8 cellular contexts compared by ENCODE assay signal in the genomic region with DNA sequence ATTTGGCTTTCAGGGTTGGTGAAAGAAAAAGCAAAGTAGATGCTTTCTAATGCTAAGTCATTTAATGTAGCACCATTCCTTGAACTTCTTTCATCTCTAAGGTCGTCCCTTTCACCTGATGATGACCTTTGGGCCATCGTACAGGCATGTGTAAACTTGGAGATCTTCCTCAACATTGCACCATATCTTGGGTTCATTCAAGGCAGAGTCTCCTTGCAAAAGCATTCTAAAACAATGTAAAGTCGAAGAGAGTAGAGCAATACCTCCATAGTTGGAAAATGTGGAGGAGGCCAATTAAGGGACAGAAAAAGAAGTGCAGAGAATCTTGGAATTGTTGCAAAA. TPM values are rescaled to one million over a fixed set of nuclear protein-coding genes. Genes with fewer than 3 reads are reported as not detected.
DNase-seq lines count a peak whose midpoint lies in the region; ATAC-seq and TF ChIP-seq lines count a peak whose summit lies in the region.

No MANE protein-coding gene starts in this region.

- peaks cover 9% of the 10 kb centered on the region for H3K36me3 Mint-ChIP-seq in CD4-positive, alpha-beta T cell (ENCODE audit: low read depth)
- H3K36me3 Mint-ChIP-seq in endodermal cell (ENCODE audit: low read depth) (peaks cover 7% of the 10 kb centered on the region), neural crest cell (ENCODE audit: low read depth) (peaks cover 11% of the 10 kb centered on the region)

- H3K27ac ChIP-seq in CD4-positive, alpha-beta T cell (ENCODE audit: low read depth, low read length) = peak overlapping the region; percentile 68
- no peak overlapping the region for H3K27ac ChIP-seq in endodermal cell (ENCODE audit: low read depth, low read length)

- DNase-seq in CD4-positive, alpha-beta T cell = no peak
- DNase-seq in NT2/D1 (ENCODE audit: low read depth, low spot score) = no peak
- DNase-seq in endodermal cell = no peak
- no peak for DNase-seq in neural crest cell (ENCODE audit: low read depth, low spot score)
- no peak for DNase-seq in occipital lobe (lab: John Stamatoyannopoulos, UW)
- DNase-seq in stimulated activated CD4-positive, alpha-beta T cell treated with anti-CD3 and anti-CD28 coated beads, Interleukin-15, amount 100 ng/mL, for 24 hours = no peak

- peak overlapping the region; percentile 95 for H3K27ac Mint-ChIP-seq in CD4-positive, alpha-beta T cell
- H3K27ac Mint-ChIP-seq in endodermal cell = peak overlapping the region; percentile 97
- H3K27ac Mint-ChIP-seq in neural crest cell (ENCODE audit: unreplicated experiment) = no peak overlapping the region

- H3K27me3 Mint-ChIP-seq in CD4-positive, alpha-beta T cell = no peaks in the 10 kb centered on the region
- peaks cover 3% of the 10 kb centered on the region for H3K27me3 Mint-ChIP-seq in endodermal cell (ENCODE audit: insufficient read depth)
- no peaks in the 10 kb centered on the region for H3K27me3 Mint-ChIP-seq in neural crest cell (ENCODE audit: low read depth)

- no peak for TF ChIP-seq CTCF in CD4-positive, alpha-beta T cell (IDR thresholded peaks at IDR 0.05)
- TF ChIP-seq CTCF in endodermal cell (conservative IDR thresholded peaks at IDR 0.05) (no peak), neural crest cell (conservative IDR thresholded peaks at IDR 0.05) (no peak)

- intact Hi-C loops in CD4-positive, alpha-beta T cell (cut with DNase I, micrococcal nuclease) = loop anchor here (2.0 to 10.0 kb wide), 5 partner anchors 98 to 990 kb away; a partner anchor contains a TSS

- CTCF ChIA-PET in CD4-positive, alpha-beta T cell (lab: Charles Lee) = interaction anchor here (0.8 to 2.1 kb wide), 3 partner anchors 10 to 251 kb away, joined by 4 to 6 read pairs (median 5); no protein-coding TSS in a partner anchor

- peaks cover 15% of the 10 kb centered on the region for H3K4me1 Mint-ChIP-seq in CD4-positive, alpha-beta T cell (ENCODE audit: low read depth)
- peaks cover 9% of the 10 kb centered on the region for H3K4me1 Mint-ChIP-seq in endodermal cell
- peaks cover 28% of the 10 kb centered on the region for H3K4me1 Mint-ChIP-seq in neural crest cell

- H3K9me3 Mint-ChIP-seq in CD4-positive, alpha-beta T cell = peaks cover 10% of the 10 kb centered on the region
- H3K9me3 Mint-ChIP-seq in endodermal cell = no peaks in the 10 kb centered on the region
- no peaks in the 10 kb centered on the region for H3K9me3 Mint-ChIP-seq in neural crest cell

- no peak for ATAC-seq in CD4-positive, alpha-beta T cell (ENCODE audit: poor library complexity)
- ATAC-seq in HG02798 (IDR thresholded peaks at IDR 0.05; ENCODE audit: poor library complexity, unreplicated experiment) (no peak), GM21529 (IDR thresholded peaks at IDR 0.05; ENCODE audit: unreplicated experiment) (no peak)

- no peaks in the 10 kb centered on the region for H3K9me3 ChIP-seq in CD4-positive, alpha-beta T cell (ENCODE audit: control insufficient read depth, low read length)
- no peaks in the 10 kb centered on the region for H3K9me3 ChIP-seq in NT2/D1 (ENCODE audit: insufficient read depth, low read length)
- no peaks in the 10 kb centered on the region for H3K9me3 ChIP-seq in endodermal cell (ENCODE audit: control insufficient read depth, low read length)

- WGBS in endodermal cell (ENCODE audit: insufficient coverage in 1 of 2, insufficient read length in 1 of 2), 2 experiments = 49 to 63% methylated on average over 2 to 3 of the region's 3 CpGs

- POLR2A ChIA-PET in CD4-positive, alpha-beta T cell (lab: Charles Lee) = interaction anchor here (0.7 to 4.1 kb wide), 13 partner anchors 10 to 188 kb away, joined by 3 to 29 read pairs (median 4); a partner anchor contains a TSS

- H3K27me3 ChIP-seq in CD4-positive, alpha-beta T cell (ENCODE audit: control insufficient read depth, insufficient read depth, low read length) = no peaks in the 10 kb centered on the region
- H3K27me3 ChIP-seq in NT2/D1 (ENCODE audit: insufficient read depth, insufficient read length) = no peaks in the 10 kb centered on the region
- H3K27me3 ChIP-seq in endodermal cell (ENCODE audit: control insufficient read depth, insufficient read depth, low read length, poor library complexity, severe bottlenecking) = no peaks in the 10 kb centered on the region

- H3K4me3 ChIP-seq in NT2/D1 (ENCODE audit: insufficient read length, low read depth) (peak overlapping the region; percentile 99), endodermal cell (ENCODE audit: low read length) (peak overlapping the region; percentile 97)

- H3K36me3 ChIP-seq in NT2/D1 (ENCODE audit: insufficient read depth, insufficient read length, low read length) = peaks cover 42% of the 10 kb centered on the region
- H3K36me3 ChIP-seq in endodermal cell (ENCODE audit: control insufficient read depth, insufficient read depth, low read length) = peaks cover 15% of the 10 kb centered on the region

- H3K4me3 Mint-ChIP-seq in CD4-positive, alpha-beta T cell = peak overlapping the region; percentile 94
- H3K4me3 Mint-ChIP-seq in endodermal cell (peak overlapping the region; percentile 94), neural crest cell (peak overlapping the region; percentile 98)

- H3K9ac ChIP-seq in NT2/D1 (ENCODE audit: insufficient read length, low read depth) (peak overlapping the region; percentile 100), endodermal cell (ENCODE audit: extremely low read depth, low read length, poor library complexity, severe bottlenecking) (peak overlapping the region; percentile 91)

- H3K4me1 ChIP-seq in NT2/D1 (ENCODE audit: insufficient read depth, insufficient read length) (no peaks in the 10 kb centered on the region), endodermal cell (ENCODE audit: control insufficient read depth, insufficient read depth, low read length) (no peaks in the 10 kb centered on the region)

RNA-seq across cellular contexts. Expression of a gene that starts 48.8 kb away (rescaled TPM):
- 1 to 10 TPM in 1 of 2 experiments, under 1 TPM in 1; 0.98 to 1.1 TPM for total RNA-seq in CD4-positive, alpha-beta T cell
- 10 to 100 TPM; 31.0 to 34.4 TPM for total RNA-seq in endodermal cell
- 18.4 TPM for polyA plus RNA-seq in endodermal cell (2013, experiment 1 of 2)
- 22.1 TPM for polyA plus RNA-seq in endodermal cell (2013, experiment 2 of 2)
- 37.3 and 43.8 TPM in 2 replicates for total RNA-seq in neural crest cell
- 20.6 TPM for total RNA-seq in occipital lobe

Comparison
In these comparisons a context has a peak if more than half of its experiments do, and no peak if none do; other contexts are left out.
1. RNA of a gene that starts 48.8 kb away (total RNA-seq): 37.3 to 43.8 TPM in neural crest cell, 31.0 to 34.4 TPM in endodermal cell and 20.6 TPM in occipital lobe (single experiment); 0.98 to 1.1 TPM in CD4-positive, alpha-beta T cell; every median in the first group is over 10 times any median in the second.
2. Peak in every context shown above with its lines, with median percentiles within 50 percentile points of each other: H3K4me3 Mint-ChIP-seq.